In genomic region chr6:26464416-26465131, GRCh38 we compare ENCODE assay signal across 1 cellular context.
TF ChIP-seq lines count a peak whose summit lies in the region.

No MANE protein-coding gene starts in this region.

TF ChIP-seq in K562, 482 proteins besides CTCF, POLR2A, EP300 and RAD21 (continued from another document):
- TF ChIP-seq REST (CRISPR knock-in tag; IDR thresholded peaks at IDR 0.05; ENCODE audit: low read depth): no peak
- no peak for TF ChIP-seq MCM5 (IDR thresholded peaks at IDR 0.05; ENCODE audit: low read depth)
- no peak for TF ChIP-seq L3MBTL2 (IDR thresholded peaks at IDR 0.05)
- TF ChIP-seq SFPQ (IDR thresholded peaks at IDR 0.05; ENCODE audit: low read depth, low read length): no peak
- TF ChIP-seq ZNF717 (CRISPR knock-in tag; IDR thresholded peaks at IDR 0.05): no peak
- no peak for TF ChIP-seq NR2F6 (CRISPR knock-in tag; IDR thresholded peaks at IDR 0.05)
- TF ChIP-seq MAFG (tag; conservative IDR thresholded peaks at IDR 0.05): 0 out of 2 replicates have a peak, but pooled peaks have one; percentile 28
- TF ChIP-seq ZNF507 (tag; conservative IDR thresholded peaks at IDR 0.05): no peak
- TF ChIP-seq HDAC2 (IDR thresholded peaks at IDR 0.05): no peak
- TF ChIP-seq ELF1 (tag; IDR thresholded peaks at IDR 0.05): no peak
- no peak for TF ChIP-seq ZFP91 (CRISPR knock-in tag; IDR thresholded peaks at IDR 0.05)
- TF ChIP-seq LARP7 (IDR thresholded peaks at IDR 0.05): no peak
- no peak for TF ChIP-seq KAT7 (CRISPR knock-in tag; IDR thresholded peaks at IDR 0.05; ENCODE audit: borderline replicate concordance)
- TF ChIP-seq SP2 (IDR thresholded peaks at IDR 0.05; ENCODE audit: extremely low read depth, low read depth, low read length, poor library complexity, severe bottlenecking): no peak
- TF ChIP-seq ZNF23 (CRISPR knock-in tag; IDR thresholded peaks at IDR 0.05): no peak
- no peak for TF ChIP-seq HCFC1 (IDR thresholded peaks at IDR 0.05; ENCODE audit: low read depth, low read length)
- no peak for TF ChIP-seq ZNF785 (CRISPR knock-in tag; IDR thresholded peaks at IDR 0.05)
